8 cellular contexts compared by ENCODE assay signal in the genomic region with DNA sequence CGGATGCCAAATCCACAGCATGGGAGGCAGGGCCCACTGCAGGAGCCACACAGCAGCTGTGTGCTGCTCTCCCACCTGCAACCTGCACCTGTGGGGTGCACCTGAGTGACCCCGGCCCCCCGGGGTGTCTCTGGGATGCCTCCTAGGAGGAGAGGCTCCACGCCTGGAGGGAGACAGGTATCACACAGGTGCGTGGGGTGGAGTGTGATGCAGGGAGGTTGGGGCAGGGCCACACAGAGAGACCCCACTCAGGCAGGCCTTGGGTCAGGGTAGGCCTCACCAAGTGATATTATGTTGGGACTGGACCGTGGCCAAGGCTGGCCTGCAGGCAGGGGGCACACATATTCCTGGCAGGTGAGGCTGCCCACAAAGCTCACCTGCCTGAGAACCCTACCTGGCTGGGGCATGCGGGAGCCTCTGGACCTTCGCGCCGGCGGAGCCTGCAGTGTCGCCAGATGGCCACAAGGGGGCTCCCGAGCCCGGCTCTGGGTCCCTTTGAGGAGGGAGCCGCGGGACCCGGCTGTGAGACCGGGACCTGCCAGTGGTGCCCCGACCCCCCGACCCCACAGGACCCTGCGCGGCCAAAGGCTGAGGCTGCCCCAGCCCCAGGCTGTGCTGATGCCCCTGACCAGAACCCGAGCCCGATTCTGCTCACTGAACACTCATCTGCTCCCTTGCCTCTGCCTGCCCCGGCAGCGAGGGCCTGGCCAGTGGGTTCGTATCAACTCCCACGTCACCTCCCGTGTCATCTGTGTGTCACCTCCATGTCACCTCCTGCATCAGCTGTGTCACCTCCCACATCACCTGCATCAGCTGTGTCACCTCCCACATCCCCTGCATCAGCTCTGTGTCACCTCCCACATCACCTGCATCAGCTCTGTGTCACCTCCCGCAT. TPM values are rescaled to one million over a fixed set of nuclear protein-coding genes. Genes with fewer than 3 reads are reported as not detected.
DNase-seq lines count a peak whose midpoint lies in the region; ATAC-seq and TF ChIP-seq lines count a peak whose summit lies in the region.

No MANE protein-coding gene starts in this region.

- TF ChIP-seq CTCF in A673 (conservative IDR thresholded peaks at IDR 0.05; ENCODE audit: low read depth, low read length) (peak; percentile 96), GM13977 (IDR thresholded peaks at IDR 0.05; ENCODE audit: extremely low read depth, insufficient read depth, missing control alignments) (peak; percentile 95), heart left ventricle (IDR thresholded peaks at IDR 0.05) (peak; percentile 90 to 99 (median 98)), gastrocnemius medialis (IDR thresholded peaks at IDR 0.05 in 4 of 5, conservative IDR thresholded peaks at IDR 0.05 in 1 of 5) (peak; percentile 66 to 95 (median 78))

- H3K36me3 ChIP-seq in A673 (ENCODE audit: insufficient read depth, low read length, poor library complexity, severe bottlenecking) (no peaks in the 10 kb centered on the region), heart left ventricle (no peaks in the 10 kb centered on the region), gastrocnemius medialis (no peaks in the 10 kb centered on the region)

- POLR2A ChIA-PET in A673 (lab: Charles Lee; ENCODE audit: low non-redundant PET), result no interaction called here

- BruUV-seq in A673 (replicated peaks; lab: Mats Ljungman, UMichigan), result no TSS peak

- H3K4me1 ChIP-seq in A673 (ENCODE audit: insufficient read depth, low read length, poor library complexity, severe bottlenecking) (no peaks in the 10 kb centered on the region), heart left ventricle (peaks cover 0 to 5% (median 0%) of the 10 kb centered on the region in 12 donors), gastrocnemius medialis (no peaks in the 10 kb centered on the region)

- CTCF ChIA-PET in A673 (lab: Charles Lee), result interaction anchor here (0.6 kb wide), 1 partner anchor 167 kb away, joined by 10 read pairs; no protein-coding TSS in a partner anchor

- H3K4me3 ChIP-seq in A673 (ENCODE audit: low read depth, low read length, poor library complexity, severe bottlenecking) (no peak overlapping the region), heart left ventricle (no peak overlapping the region), gastrocnemius medialis (no peak overlapping the region)

- H3K27me3 ChIP-seq in A673 (replicated peaks; ENCODE audit: insufficient read depth, low read depth, low read length, poor library complexity) (no peaks in the 10 kb centered on the region), heart left ventricle (peaks cover 0 to 26% (median 11%) of the 10 kb centered on the region in 9 donors), gastrocnemius medialis (peaks cover 13 to 28% (median 17%) of the 10 kb centered on the region in 3 donors)

- WGBS in heart left ventricle, 4 donors, result 23 to 60% (median 26%) methylated on average over 14 to 30 of the region's 30 CpGs

- no peaks in the 10 kb centered on the region for H3K9me3 ChIP-seq in A673 (ENCODE audit: low read depth, low read length, poor library complexity, severe bottlenecking)
- peaks cover 0 to 7% (median under 1%) of the 10 kb centered on the region in 12 donors for H3K9me3 ChIP-seq in heart left ventricle
- H3K9me3 ChIP-seq in gastrocnemius medialis, result no peaks in the 10 kb centered on the region

- in situ Hi-C loops in GM13977 (cut with MboI; ENCODE audit: low pct_unique_long_range_greater_than_20kb, low sequenced_read_pairs, unreplicated experiment) (no loop called here), SK-MEL-5 (cut with HindIII; ENCODE audit: low pct_unique_long_range_greater_than_20kb, low sequenced_read_pairs) (no loop called here), gastrocnemius medialis (cut with MboI; ENCODE audit: low sequenced_read_pairs in 4 of 4) (no loop called here)

- H3K27ac ChIP-seq in A673 (ENCODE audit: low read depth, low read length, poor library complexity, severe bottlenecking), result no peak overlapping the region
- no peak overlapping the region for H3K27ac ChIP-seq in heart left ventricle
- no peak overlapping the region for H3K27ac ChIP-seq in gastrocnemius medialis

- intact Hi-C loops in A673 (cut with micrococcal nuclease; ENCODE audit: unreplicated experiment), result no loop called here
- intact Hi-C loops in heart left ventricle (cut with DNase I), result loop anchor here in 1 of 10 donors (10.0 kb wide), 1 partner anchor 353 kb away; a partner anchor contains a TSS
- intact Hi-C loops in gastrocnemius medialis (cut with DNase I; ENCODE audit: low total_unique reads), result no loop called here

- DNase-seq in A673 (ENCODE audit: low spot score), result peak; percentile 56
- peak; percentile 90 for DNase-seq in GM13977 (ENCODE audit: low spot score)
- DNase-seq in SK-MEL-5 (ENCODE audit: low read depth, low spot score), result peak; percentile 41
- DNase-seq in activated naive CD4-positive, alpha-beta T cell treated with Interleukin-2 at 50 U/mL for 16 hours, result peak; percentile 76
- peak in 4 of 5 donors; percentile 46 to 76 (median 53) for DNase-seq in heart left ventricle
- no peak for DNase-seq in gastrocnemius medialis
- no peak for DNase-seq in KG1 (lab: John Stamatoyannopoulos, UW)
- DNase-seq in SIG-M5 (lab: John Stamatoyannopoulos, UW), result no peak

- no peak for TF ChIP-seq POLR2A in heart left ventricle (IDR thresholded peaks at IDR 0.05)
- TF ChIP-seq POLR2A in gastrocnemius medialis (IDR thresholded peaks at IDR 0.05), result no peak

- ATAC-seq in heart left ventricle, result peak; percentile 36 to 74 (median 66)
- ATAC-seq in gastrocnemius medialis, result peak in 1 of 2 donors; percentile 62

RNA-seq across cellular contexts. Expression of a gene that starts 11.4 kb away (rescaled TPM):
- total RNA-seq in A673 (2021) (3.1 and 4.7 TPM in 2 replicates), heart left ventricle (1 to 10 TPM; 1.0 to 4.4 (median 2.0) TPM), gastrocnemius medialis (1 to 10 TPM in 2 of 4 donors, not detected in 2; 1.1 to 1.2 TPM)
- 16.3 and 17.8 TPM in 2 replicates for total RNA-seq in SK-MEL-5 (2014; rRNA removed; shearing (Covaris generic))
- 18.0 and 26.8 TPM in 2 replicates for polyA plus RNA-seq in SK-MEL-5 (2015; cell fraction: cytosol; rRNA removed)
- 5.5 and 7.0 TPM in 2 replicates for polyA plus RNA-seq in SK-MEL-5 (2015; cell fraction: nucleus; rRNA removed)
- 1 to 10 TPM; 1.1 to 1.5 TPM for polyA plus RNA-seq in heart left ventricle

RNA-seq across cellular contexts. Expression of a gene that starts 46.8 kb away (rescaled TPM):
- total RNA-seq in A673 (2021) (34.0 and 48.0 TPM in 2 replicates), heart left ventricle (10 to 100 TPM in 1 of 9 donors, 1 to 10 TPM in 7, under 1 TPM in 1; 0.94 to 12.4 (median 3.2) TPM), gastrocnemius medialis (1 to 10 TPM in 2 of 4 donors, under 1 TPM in 2; 0.97 to 4.2 (median 2.2) TPM)
- total RNA-seq in SK-MEL-5 (2014; rRNA removed; shearing (Covaris generic)), result 15.1 and 18.6 TPM in 2 replicates
- 30.3 and 41.5 TPM in 2 replicates for polyA plus RNA-seq in SK-MEL-5 (2015; cell fraction: cytosol; rRNA removed)
- 119 and 148 TPM in 2 replicates for polyA plus RNA-seq in SK-MEL-5 (2015; cell fraction: nucleus; rRNA removed)
- polyA plus RNA-seq in heart left ventricle, result 1 to 10 TPM; 4.8 to 6.7 TPM

RNA-seq across cellular contexts. Expression of a gene that starts 51.1 kb away (rescaled TPM):
- 42.4 and 47.7 TPM in 2 replicates for total RNA-seq in A673 (2021)
- total RNA-seq in SK-MEL-5 (2014; rRNA removed; shearing (Covaris generic)), result not detected in 2 replicates
- not detected in 2 replicates for polyA plus RNA-seq in SK-MEL-5 (2015; cell fraction: cytosol; rRNA removed)
- polyA plus RNA-seq in SK-MEL-5 (2015; cell fraction: nucleus; rRNA removed), result 2.3 TPM in 1 of 2 replicates, not detected in the other
- total RNA-seq in heart left ventricle, result 100 to 1,000 TPM in 1 of 9 donors, 10 to 100 TPM in 8; 12.1 to 195 (median 56.9) TPM
- 100 to 1,000 TPM in 1 of 2 donors, 10 to 100 TPM in 1; 81.1 to 109 TPM for polyA plus RNA-seq in heart left ventricle
- 1 to 10 TPM; 2.6 to 7.6 (median 5.3) TPM for total RNA-seq in gastrocnemius medialis

Comparison
In these comparisons a context has a peak if more than half of its experiments do, and no peak if none do; other contexts are left out.
1. DNase-seq: peak in A673 (single experiment), GM13977 (single experiment), SK-MEL-5 (single experiment), activated naive CD4-positive, alpha-beta T cell treated with Interleukin-2 at 50 U/mL for 16 hours (single experiment) and heart left ventricle (4 of 5); none in gastrocnemius medialis (0 of 2), KG1 (single experiment) and SIG-M5 (single experiment).
2. Peak in every context shown above with its lines, with median percentiles within 50 percentile points of each other: CTCF ChIP-seq.